ENCODE assay signal across 13 cellular contexts in genomic region chr13:42997381-42997780, GRCh38. TPM values are rescaled to one million over a fixed set of nuclear protein-coding genes. Genes with fewer than 3 reads are reported as not detected.
A peak's percentile ranks its signal among the peaks of the same experiment; 100 is the strongest.
DNase-seq lines count a peak whose midpoint lies in the region; TF ChIP-seq lines count a peak whose summit lies in the region.
"Had no signal": no experiment of that assay in that cellular context is flagged by ENCODE, and none has a peak within 500 bp of the region (broad histone marks: within the 10 kb centered on the region; RNA-seq: fewer than 3 reads in every experiment).

No MANE protein-coding gene starts in this region.

- no peak overlapping the region for H3K27ac ChIP-seq in WERI-Rb-1
- H3K27ac ChIP-seq: HL-60, parathyroid adenoma, SJCRH30 had no signal

- no peaks in the 10 kb centered on the region for H3K36me3 ChIP-seq in WERI-Rb-1
- H3K36me3 ChIP-seq: SJCRH30 had no signal

- DNase-seq in ELF-1 (ENCODE audit: low read depth, low spot score) (peak; percentile 15), GM20000 (ENCODE audit: low spot score) (peak; percentile 44), LHCN-M2 (ENCODE audit: low read depth) (peak; percentile 46), fibroblast of peridontal ligament (ENCODE audit: extremely low read depth) (peak; percentile 14), germinal center (ENCODE audit: low spot score) (no peak), SKM-1 (lab: John Stamatoyannopoulos, UW; ENCODE audit: unreplicated experiment) (no peak), NCI-H510A treated with DMSO at 0.1 percent for 48 hours (lab: John Stamatoyannopoulos, UW) (no peak), WERI-Rb-1 (no peak)
- DNase-seq: activated CD8-positive, alpha-beta memory T cell treated with anti-CD3 and anti-CD28 coated beads, Interleukin-2, amount 50 U/mL, for 48 hours; NCI-H1930; SJCRH30 had no signal

- TF ChIP-seq CTCF in GM20000 (IDR thresholded peaks at IDR 0.05; ENCODE audit: extremely low read depth, missing control alignments) = no peak
- no peak for TF ChIP-seq CTCF in WERI-Rb-1 (IDR thresholded peaks at IDR 0.05; ENCODE audit: low read depth, low read length)

- no peak overlapping the region for H3K4me3 ChIP-seq in WERI-Rb-1 (ENCODE audit: low read depth, low read length)
- H3K4me3 ChIP-seq: SJCRH30 had no signal

- no peaks in the 10 kb centered on the region for H3K9me3 ChIP-seq in WERI-Rb-1 (ENCODE audit: severe bottlenecking)
- H3K9me3 ChIP-seq: SJCRH30 had no signal

- H3K27me3 ChIP-seq in WERI-Rb-1 (ENCODE audit: insufficient read depth, low read depth, severe bottlenecking) = no peaks in the 10 kb centered on the region
- H3K27me3 ChIP-seq: SJCRH30 had no signal

RNA-seq across cellular contexts. Expression of gene EPSTI1, which starts 5.3 kb away (rescaled TPM):
- 2.3 and 6.3 TPM in 2 replicates for total RNA-seq in LHCN-M2 (2014; rRNA removed)
- polyA plus RNA-seq in LHCN-M2 (2012) = 2.1 TPM

RNA-seq across cellular contexts. Expression of gene DNAJC15, which starts 26.0 kb away (rescaled TPM):
- total RNA-seq in LHCN-M2 (2014; rRNA removed) = 7.2 and 9.8 TPM in 2 replicates
- 25.4 TPM for polyA plus RNA-seq in LHCN-M2 (2012)

Comparison
In these comparisons a context has a peak if more than half of its experiments do, and no peak if none do; other contexts are left out.
1. DNase-seq: peak in ELF-1 (single experiment), GM20000 (single experiment), LHCN-M2 (single experiment) and fibroblast of peridontal ligament (single experiment); none in germinal center (single experiment), SKM-1 (single experiment), NCI-H510A treated with DMSO at 0.1 percent for 48 hours (single experiment) and WERI-Rb-1 (single experiment).